In the genomic region with DNA sequence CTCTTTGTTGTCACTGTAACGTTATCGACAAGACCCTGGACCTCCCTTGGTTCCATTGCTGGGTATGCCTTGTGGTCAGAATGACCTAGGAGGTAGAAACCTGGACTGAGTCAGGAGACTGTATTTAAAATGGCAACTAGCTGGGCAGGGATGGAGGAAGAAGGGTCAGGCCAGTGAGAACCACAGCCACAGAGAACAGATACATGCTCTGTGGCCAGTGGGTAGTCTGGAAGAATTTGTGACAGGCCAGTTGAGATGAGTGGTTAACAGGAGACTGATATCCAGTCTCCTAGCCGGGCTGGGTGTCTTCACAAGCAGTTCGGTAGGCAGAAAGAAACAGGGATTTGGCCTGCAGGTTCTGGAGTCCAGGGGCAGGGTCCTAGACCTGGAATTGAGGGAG, we compare ENCODE assay signal across 20 cellular contexts. TPM values are rescaled to one million over a fixed set of nuclear protein-coding genes. Genes with fewer than 3 reads are reported as not detected.
DNase-seq lines count a peak whose midpoint lies in the region; ATAC-seq, FAIRE-seq and TF ChIP-seq lines count a peak whose summit lies in the region.
"Had no signal": no experiment of that assay in that cellular context is flagged by ENCODE, and none has a peak within 500 bp of the region (broad histone marks: within the 10 kb centered on the region; RNA-seq: fewer than 3 reads in every experiment).

No MANE protein-coding gene starts in this region.

- H3K27me3 ChIP-seq in IMR-90 (ENCODE audit: control insufficient read depth, insufficient read depth, low read length): no peaks in the 10 kb centered on the region
- H3K27me3 ChIP-seq in astrocyte (ENCODE audit: insufficient read depth, low read length): no peaks in the 10 kb centered on the region
- H3K27me3 ChIP-seq in gastrocnemius medialis: no peaks in the 10 kb centered on the region
- H3K27me3 ChIP-seq: adrenal gland; BLaER1 treated with 17β-estradiol and CSF1 and Interleukin-3, amounts not matched to agents 10 nM and 100 nM; esophagus muscularis mucosa; suprapubic skin had no signal

- POLR2A ChIA-PET in IMR-90 (lab: Charles Lee; ENCODE audit: unreplicated experiment): no interaction called here

- TF ChIP-seq CTCF in IMR-90 (conservative IDR thresholded peaks at IDR 0.05; ENCODE audit: low read depth, low read length) (no peak), astrocyte (IDR thresholded peaks at IDR 0.05; ENCODE audit: insufficient read depth, low read depth, low read length) (no peak), gastrocnemius medialis (IDR thresholded peaks at IDR 0.05 in 4 of 5, conservative IDR thresholded peaks at IDR 0.05 in 1 of 5) (no peak)

- H3K9me3 ChIP-seq in IMR-90 (ENCODE audit: control insufficient read depth, insufficient read depth, low read length) (no peaks in the 10 kb centered on the region), astrocyte (ENCODE audit: insufficient read depth, low read depth, low read length) (no peaks in the 10 kb centered on the region), gastrocnemius medialis (no peaks in the 10 kb centered on the region)
- H3K9me3 ChIP-seq: adrenal gland, esophagus muscularis mucosa, suprapubic skin had no signal

- CTCF ChIA-PET in IMR-90 (lab: Yijun Ruan, JAX): no interaction called here

- H3K36me3 Mint-ChIP-seq in T-helper 2 cell treated with Interferon-gamma antibody and Interleukin-4, amounts not matched to agents 5 μg/mL and 100 μg/mL, for 36 hours (ENCODE audit: low read depth): peaks cover 88% of the 10 kb centered on the region
- peaks cover 25% of the 10 kb centered on the region for H3K36me3 Mint-ChIP-seq in astrocyte (ENCODE audit: low read depth, unreplicated experiment)

- H3K9ac ChIP-seq in IMR-90 (ENCODE audit: low read depth, low read length): no peak overlapping the region
- H3K9ac ChIP-seq in astrocyte (ENCODE audit: low read length): no peak overlapping the region
- H3K9ac ChIP-seq: BLaER1 treated with 17β-estradiol and CSF1 and Interleukin-3, amounts not matched to agents 10 nM and 100 nM; KMS-11 had no signal

- H3K4me3 ChIP-seq in IMR-90 (ENCODE audit: insufficient read depth, low read depth, low read length) (no peak overlapping the region), astrocyte (ENCODE audit: insufficient read depth, low read depth, low read length) (no peak overlapping the region), gastrocnemius medialis (no peak overlapping the region)
- H3K4me3 ChIP-seq: adrenal gland; BLaER1 treated with 17β-estradiol and CSF1 and Interleukin-3, amounts not matched to agents 10 nM and 100 nM; esophagus muscularis mucosa; suprapubic skin had no signal

- FAIRE-seq in astrocyte (lab: Jason Lieb, UNC): no peak

- in situ Hi-C loops in IMR-90 (cut with MboI; ENCODE audit: low sequenced_read_pairs) (no loop called here), gastrocnemius medialis (cut with MboI; ENCODE audit: low sequenced_read_pairs in 4 of 4) (no loop called here)

- peaks cover 6% of the 10 kb centered on the region; the same call in 1 of the 2 replicates for H3K9me1 ChIP-seq in IMR-90 (ENCODE audit: insufficient read depth, low read length)

- H3K79me1 ChIP-seq in IMR-90 (ENCODE audit: low read depth in 1 of 2, low read length in 2 of 2): peaks cover 10 to 45% of the 10 kb centered on the region in 2 experiments

- H2BK5ac ChIP-seq in IMR-90 (ENCODE audit: low read depth, low read length, poor library complexity, severe bottlenecking): peak overlapping the region; percentile 22

- H3K56ac ChIP-seq in IMR-90 (ENCODE audit: extremely low read depth, insufficient read depth, low read length): no peak overlapping the region

- BruUV-seq in IMR-90 (replicated peaks; lab: Mats Ljungman, UMichigan): no TSS peak

- no peak overlapping the region for H4K8ac ChIP-seq in IMR-90 (ENCODE audit: low read depth in 2 of 2, low read length in 2 of 2)

- no peak for TF ChIP-seq RAD21 in IMR-90 (IDR thresholded peaks at IDR 0.05; ENCODE audit: low read length)

- H3K4me2 ChIP-seq in IMR-90 (ENCODE audit: low read depth, low read length) (no peak overlapping the region), astrocyte (ENCODE audit: low read length) (no peak overlapping the region)
- H3K4me2 ChIP-seq: BLaER1 treated with 17β-estradiol and CSF1 and Interleukin-3, amounts not matched to agents 10 nM and 100 nM; KMS-11 had no signal

- no peak overlapping the region for H3K18ac ChIP-seq in IMR-90 (ENCODE audit: low read depth, low read length)

- intact Hi-C loops in IMR-90 (cut with micrococcal nuclease): no loop called here
- intact Hi-C loops in gastrocnemius medialis (cut with DNase I; ENCODE audit: low total_unique reads): no loop called here

- 0 out of 2 replicates have a peak overlapping the region, but pooled peaks have one; percentile 4 for H3K4ac ChIP-seq in IMR-90 (ENCODE audit: low read depth, low read length)

- no peak for DNase-seq in T-helper 2 cell treated with Interferon-gamma antibody and Interleukin-4, amounts not matched to agents 5 μg/mL and 100 μg/mL, for 36 hours (ENCODE audit: low spot score)
- DNase-seq in T-helper 2 cell (no peak), IMR-90 (no peak), astrocyte (ENCODE audit: low read depth) (no peak), gastrocnemius medialis (no peak), hippocampal formation (lab: John Stamatoyannopoulos, UW) (no peak), T1000 (lab: John Stamatoyannopoulos, UW) (no peak)
- DNase-seq: 8988T; activated CD8-positive, alpha-beta memory T cell treated with anti-CD3 and anti-CD28 coated beads, Interleukin-2, amount 50 U/mL, for 48 hours; adrenal gland; DMS79; NCI-H1092; NCI-H2081 treated with DMSO at 0.1 percent for 48 hours; NCI-H510A; stimulated activated CD4-positive, alpha-beta T cell treated with anti-CD3 and anti-CD28 coated beads, Interleukin-4, amount 100 ng/mL, for 1 hour had no signal

- peak overlapping the region; percentile 51 for H3K4me3 Mint-ChIP-seq in T-helper 2 cell treated with Interferon-gamma antibody and Interleukin-4, amounts not matched to agents 5 μg/mL and 100 μg/mL, for 36 hours
- H3K4me3 Mint-ChIP-seq in astrocyte (ENCODE audit: unreplicated experiment): no peak overlapping the region

- dilution Hi-C loops in IMR-90 (cut with HindIII; ENCODE audit: low sequenced_read_pairs, unreplicated experiment): no loop called here

- no peak overlapping the region for H3K23ac ChIP-seq in IMR-90 (ENCODE audit: low read depth, low read length)

- H4K91ac ChIP-seq in IMR-90 (ENCODE audit: insufficient read depth, low read depth, low read length): 0 out of 2 replicates have a peak overlapping the region, but pooled peaks have one; percentile 11

- H2AK9ac ChIP-seq in IMR-90 (replicated peaks; ENCODE audit: low read depth, low read length, poor library complexity): no peak overlapping the region

- peak overlapping the region; percentile 61 for H3K14ac ChIP-seq in IMR-90 (replicated peaks; ENCODE audit: low read depth, low read length)

- TF ChIP-seq POLR2A in IMR-90 (IDR thresholded peaks at IDR 0.05; ENCODE audit: low read depth, low read length) (no peak), gastrocnemius medialis (IDR thresholded peaks at IDR 0.05) (no peak)

- H3K36me3 ChIP-seq in IMR-90 (ENCODE audit: control insufficient read depth, insufficient read depth, low read length) (peaks cover 45% of the 10 kb centered on the region), astrocyte (ENCODE audit: insufficient read depth, low read length) (peaks cover 15% of the 10 kb centered on the region), gastrocnemius medialis (peaks cover 4 to 90% of the 10 kb centered on the region in 2 donors)

- H2AK5ac ChIP-seq in IMR-90 (ENCODE audit: low read depth, low read length): peak overlapping the region; percentile 11; the same call in 1 of the 2 replicates

- H3K27ac ChIP-seq in IMR-90 (ENCODE audit: insufficient read depth, low read length): no peak overlapping the region
- no peak overlapping the region for H3K27ac ChIP-seq in astrocyte (ENCODE audit: low read depth, low read length)
- H3K27ac ChIP-seq in gastrocnemius medialis: peak overlapping the region in 3 of 4 donors; percentile 1 to 29 (median 4)
- H3K27ac ChIP-seq: adrenal gland; BLaER1 treated with 17β-estradiol and CSF1 and Interleukin-3, amounts not matched to agents 10 nM and 100 nM; esophagus muscularis mucosa; KMS-11; suprapubic skin had no signal

- H3K4me1 ChIP-seq in IMR-90 (ENCODE audit: control insufficient read depth, insufficient read depth, low read length) (peaks cover 2% of the 10 kb centered on the region), astrocyte (ENCODE audit: insufficient read depth, low read length) (peaks cover 5% of the 10 kb centered on the region), gastrocnemius medialis (peaks cover 0 to 4% of the 10 kb centered on the region in 2 donors)
- H3K4me1 ChIP-seq: BLaER1 treated with 17β-estradiol and CSF1 and Interleukin-3, amounts not matched to agents 10 nM and 100 nM; suprapubic skin had no signal

- no peaks in the 10 kb centered on the region for H3K9me3 Mint-ChIP-seq in T-helper 2 cell treated with Interferon-gamma antibody and Interleukin-4, amounts not matched to agents 5 μg/mL and 100 μg/mL, for 36 hours
- H3K9me3 Mint-ChIP-seq in astrocyte (ENCODE audit: unreplicated experiment): no peaks in the 10 kb centered on the region

- no peak overlapping the region for H4K5ac ChIP-seq in IMR-90 (ENCODE audit: low read depth, low read length)

- H2BK20ac ChIP-seq in IMR-90 (ENCODE audit: low read depth, low read length): no peak overlapping the region

- peaks cover 58% of the 10 kb centered on the region for H3K4me1 Mint-ChIP-seq in T-helper 2 cell treated with Interferon-gamma antibody and Interleukin-4, amounts not matched to agents 5 μg/mL and 100 μg/mL, for 36 hours (ENCODE audit: low read depth)
- H3K4me1 Mint-ChIP-seq in astrocyte (ENCODE audit: low read depth, unreplicated experiment): peaks cover 30% of the 10 kb centered on the region

- no peak for ATAC-seq in IMR-90 (ENCODE audit: low read depth)
- ATAC-seq in gastrocnemius medialis: no peak
- no peak for ATAC-seq in GM18867 (IDR thresholded peaks at IDR 0.05; ENCODE audit: unreplicated experiment)

- 0 out of 3 replicates have a peak overlapping the region, but pooled peaks have one; percentile 5 for H2BK15ac ChIP-seq in IMR-90 (ENCODE audit: low read depth, low read length)

- H4K20me1 ChIP-seq in IMR-90 (ENCODE audit: insufficient read depth, low read length) (no peaks in the 10 kb centered on the region), astrocyte (ENCODE audit: insufficient read depth, low read length) (peaks cover 5% of the 10 kb centered on the region)

- no peaks in the 10 kb centered on the region for H3K79me2 ChIP-seq in astrocyte (ENCODE audit: insufficient read depth, low read length)

- H2AFZ ChIP-seq in IMR-90 (replicated peaks; ENCODE audit: low read length, poor library complexity): no peak overlapping the region
- H2AFZ ChIP-seq in astrocyte (ENCODE audit: low read depth, low read length): no peak overlapping the region

- H3K27me3 Mint-ChIP-seq in T-helper 2 cell treated with Interferon-gamma antibody and Interleukin-4, amounts not matched to agents 5 μg/mL and 100 μg/mL, for 36 hours (ENCODE audit: low read depth): no peaks in the 10 kb centered on the region
- no peaks in the 10 kb centered on the region for H3K27me3 Mint-ChIP-seq in astrocyte (ENCODE audit: low read depth, unreplicated experiment)

- H3K27ac Mint-ChIP-seq in T-helper 2 cell treated with Interferon-gamma antibody and Interleukin-4, amounts not matched to agents 5 μg/mL and 100 μg/mL, for 36 hours: peak overlapping the region; percentile 95
- peak overlapping the region; percentile 81 for H3K27ac Mint-ChIP-seq in astrocyte (ENCODE audit: unreplicated experiment)

- 100% methylated on average over 2 of the region's 4 CpGs; no CpG with 5 or more reads in 1 of the 2 experiments for WGBS in IMR-90 (ENCODE audit: extremely low coverage in 2 of 2, insufficient read length in 1 of 2), 2 experiments

- H2BK120ac ChIP-seq in IMR-90 (ENCODE audit: low read depth, low read length): no peak overlapping the region

RNA-seq across cellular contexts. Expression of a gene that starts 58.9 kb away (rescaled TPM):
- total RNA-seq in IMR-90 (2012; rRNA removed): 20.6 and 23.1 TPM in 2 replicates
- 4.7 and 5.9 TPM in 2 replicates for polyA plus RNA-seq in IMR-90 (2012; rRNA removed)
- 1.5 and 3.2 TPM in 2 replicates for polyA plus RNA-seq in IMR-90 (2012; cell fraction: cytosol; rRNA removed)
- 9.9 and 18.3 TPM in 2 replicates for polyA plus RNA-seq in IMR-90 (2012; cell fraction: nucleus; rRNA removed; ENCODE audit: low replicate concordance)
- 12.8 and 13.3 TPM in 2 replicates for total RNA-seq in astrocyte
- 10 to 100 TPM; 18.4 to 29.0 (median 21.9) TPM for total RNA-seq in gastrocnemius medialis

Comparison
In these comparisons a context has a peak if more than half of its experiments do, and no peak if none do; other contexts are left out.
1. H3K27ac ChIP-seq: peak in gastrocnemius medialis (3 of 4); none in IMR-90 (single experiment) and astrocyte (single experiment).